Comparison of ENCODE assay signal across 1 cellular context in the genomic region with DNA sequence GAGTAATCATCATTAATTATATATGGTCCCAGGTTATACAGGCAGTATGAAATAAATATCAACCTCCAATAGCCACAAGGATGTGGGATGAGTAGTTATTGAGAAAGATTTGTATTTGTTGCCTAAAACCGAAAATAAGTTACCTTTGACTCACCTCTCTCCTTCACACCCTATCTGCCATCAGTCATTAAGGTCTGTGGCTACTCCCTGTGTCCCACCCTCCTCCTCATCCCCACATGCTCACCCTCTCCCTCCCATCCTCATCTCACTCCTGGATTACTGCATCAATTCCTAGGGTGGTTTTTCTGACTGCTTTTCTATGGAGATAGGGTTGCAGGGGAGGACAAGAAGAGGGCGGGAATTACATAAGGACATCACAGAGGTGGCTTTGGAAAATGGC.
TF ChIP-seq lines count a peak whose summit lies in the region.

No MANE protein-coding gene starts in this region.

TF ChIP-seq in GM23338, 12 proteins besides CTCF, POLR2A, EP300 and RAD21:
- TF ChIP-seq ZNF331 (CRISPR knock-in tag; IDR thresholded peaks at IDR 0.05; ENCODE audit: low read depth): no peak
- TF ChIP-seq POLR2AphosphoS5 (IDR thresholded peaks at IDR 0.05; ENCODE audit: low read depth): no peak
- TF ChIP-seq NANOG (IDR thresholded peaks at IDR 0.05; ENCODE audit: borderline replicate concordance): no peak
- TF ChIP-seq STAT1 (IDR thresholded peaks at IDR 0.05; ENCODE audit: unreplicated experiment): no peak
- TF ChIP-seq JUNB (IDR thresholded peaks at IDR 0.05; ENCODE audit: unreplicated experiment): no peak
- TF ChIP-seq, protein P1, sequence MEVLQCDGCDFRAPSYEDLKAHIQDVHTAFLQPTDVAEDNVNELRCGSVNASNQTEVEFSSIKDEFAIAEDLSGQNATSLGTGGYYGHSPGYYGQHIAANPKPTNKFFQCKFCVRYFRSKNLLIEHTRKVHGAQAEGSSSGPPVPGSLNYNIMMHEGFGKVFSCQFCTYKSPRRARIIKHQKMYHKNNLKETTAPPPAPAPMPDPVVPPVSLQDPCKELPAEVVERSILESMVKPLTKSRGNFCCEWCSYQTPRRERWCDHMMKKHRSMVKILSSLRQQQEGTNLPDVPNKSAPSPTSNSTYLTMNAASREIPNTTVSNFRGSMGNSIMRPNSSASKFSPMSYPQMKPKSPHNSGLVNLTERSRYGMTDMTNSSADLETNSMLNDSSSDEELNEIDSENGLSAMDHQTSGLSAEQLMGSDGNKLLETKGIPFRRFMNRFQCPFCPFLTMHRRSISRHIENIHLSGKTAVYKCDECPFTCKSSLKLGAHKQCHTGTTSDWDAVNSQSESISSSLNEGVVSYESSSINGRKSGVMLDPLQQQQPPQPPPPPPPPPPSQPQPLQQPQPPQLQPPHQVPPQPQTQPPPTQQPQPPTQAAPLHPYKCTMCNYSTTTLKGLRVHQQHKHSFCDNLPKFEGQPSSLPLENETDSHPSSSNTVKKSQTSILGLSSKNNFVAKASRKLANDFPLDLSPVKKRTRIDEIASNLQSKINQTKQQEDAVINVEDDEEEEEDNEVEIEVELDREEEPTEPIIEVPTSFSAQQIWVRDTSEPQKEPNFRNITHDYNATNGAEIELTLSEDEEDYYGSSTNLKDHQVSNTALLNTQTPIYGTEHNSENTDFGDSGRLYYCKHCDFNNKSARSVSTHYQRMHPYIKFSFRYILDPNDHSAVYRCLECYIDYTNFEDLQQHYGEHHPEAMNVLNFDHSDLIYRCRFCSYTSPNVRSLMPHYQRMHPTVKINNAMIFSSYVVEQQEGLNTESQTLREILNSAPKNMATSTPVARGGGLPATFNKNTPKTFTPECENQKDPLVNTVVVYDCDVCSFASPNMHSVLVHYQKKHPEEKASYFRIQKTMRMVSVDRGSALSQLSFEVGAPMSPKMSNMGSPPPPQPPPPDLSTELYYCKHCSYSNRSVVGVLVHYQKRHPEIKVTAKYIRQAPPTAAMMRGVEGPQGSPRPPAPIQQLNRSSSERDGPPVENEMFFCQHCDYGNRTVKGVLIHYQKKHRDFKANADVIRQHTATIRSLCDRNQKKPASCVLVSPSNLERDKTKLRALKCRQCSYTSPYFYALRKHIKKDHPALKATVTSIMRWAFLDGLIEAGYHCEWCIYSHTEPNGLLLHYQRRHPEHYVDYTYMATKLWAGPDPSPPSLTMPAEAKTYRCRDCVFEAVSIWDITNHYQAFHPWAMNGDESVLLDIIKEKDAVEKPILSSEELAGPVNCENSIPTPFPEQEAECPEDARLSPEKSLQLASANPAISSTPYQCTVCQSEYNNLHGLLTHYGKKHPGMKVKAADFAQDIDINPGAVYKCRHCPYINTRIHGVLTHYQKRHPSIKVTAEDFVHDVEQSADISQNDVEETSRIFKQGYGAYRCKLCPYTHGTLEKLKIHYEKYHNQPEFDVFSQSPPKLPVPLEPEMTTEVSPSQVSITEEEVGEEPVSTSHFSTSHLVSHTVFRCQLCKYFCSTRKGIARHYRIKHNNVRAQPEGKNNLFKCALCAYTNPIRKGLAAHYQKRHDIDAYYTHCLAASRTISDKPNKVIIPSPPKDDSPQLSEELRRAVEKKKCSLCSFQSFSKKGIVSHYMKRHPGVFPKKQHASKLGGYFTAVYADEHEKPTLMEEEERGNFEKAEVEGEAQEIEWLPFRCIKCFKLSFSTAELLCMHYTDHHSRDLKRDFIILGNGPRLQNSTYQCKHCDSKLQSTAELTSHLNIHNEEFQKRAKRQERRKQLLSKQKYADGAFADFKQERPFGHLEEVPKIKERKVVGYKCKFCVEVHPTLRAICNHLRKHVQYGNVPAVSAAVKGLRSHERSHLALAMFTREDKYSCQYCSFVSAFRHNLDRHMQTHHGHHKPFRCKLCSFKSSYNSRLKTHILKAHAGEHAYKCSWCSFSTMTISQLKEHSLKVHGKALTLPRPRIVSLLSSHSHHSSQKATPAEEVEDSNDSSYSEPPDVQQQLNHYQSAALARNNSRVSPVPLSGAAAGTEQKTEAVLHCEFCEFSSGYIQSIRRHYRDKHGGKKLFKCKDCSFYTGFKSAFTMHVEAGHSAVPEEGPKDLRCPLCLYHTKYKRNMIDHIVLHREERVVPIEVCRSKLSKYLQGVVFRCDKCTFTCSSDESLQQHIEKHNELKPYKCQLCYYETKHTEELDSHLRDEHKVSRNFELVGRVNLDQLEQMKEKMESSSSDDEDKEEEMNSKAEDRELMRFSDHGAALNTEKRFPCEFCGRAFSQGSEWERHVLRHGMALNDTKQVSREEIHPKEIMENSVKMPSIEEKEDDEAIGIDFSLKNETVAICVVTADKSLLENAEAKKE (CRISPR knock-in tag; IDR thresholded peaks at IDR 0.05): no peak
- TF ChIP-seq CREB1 (CRISPR knock-in tag; IDR thresholded peaks at IDR 0.05; ENCODE audit: low read depth): no peak
- no peak for TF ChIP-seq EZH2 (IDR thresholded peaks at IDR 0.05; ENCODE audit: low read depth, unreplicated experiment)
- no peak for TF ChIP-seq ZNF114 (CRISPR knock-in tag; IDR thresholded peaks at IDR 0.05)
- TF ChIP-seq, protein P2, sequence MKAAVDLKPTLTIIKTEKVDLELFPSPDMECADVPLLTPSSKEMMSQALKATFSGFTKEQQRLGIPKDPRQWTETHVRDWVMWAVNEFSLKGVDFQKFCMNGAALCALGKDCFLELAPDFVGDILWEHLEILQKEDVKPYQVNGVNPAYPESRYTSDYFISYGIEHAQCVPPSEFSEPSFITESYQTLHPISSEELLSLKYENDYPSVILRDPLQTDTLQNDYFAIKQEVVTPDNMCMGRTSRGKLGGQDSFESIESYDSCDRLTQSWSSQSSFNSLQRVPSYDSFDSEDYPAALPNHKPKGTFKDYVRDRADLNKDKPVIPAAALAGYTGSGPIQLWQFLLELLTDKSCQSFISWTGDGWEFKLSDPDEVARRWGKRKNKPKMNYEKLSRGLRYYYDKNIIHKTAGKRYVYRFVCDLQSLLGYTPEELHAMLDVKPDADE (IDR thresholded peaks at IDR 0.05): no peak
- TF ChIP-seq, protein P3, sequence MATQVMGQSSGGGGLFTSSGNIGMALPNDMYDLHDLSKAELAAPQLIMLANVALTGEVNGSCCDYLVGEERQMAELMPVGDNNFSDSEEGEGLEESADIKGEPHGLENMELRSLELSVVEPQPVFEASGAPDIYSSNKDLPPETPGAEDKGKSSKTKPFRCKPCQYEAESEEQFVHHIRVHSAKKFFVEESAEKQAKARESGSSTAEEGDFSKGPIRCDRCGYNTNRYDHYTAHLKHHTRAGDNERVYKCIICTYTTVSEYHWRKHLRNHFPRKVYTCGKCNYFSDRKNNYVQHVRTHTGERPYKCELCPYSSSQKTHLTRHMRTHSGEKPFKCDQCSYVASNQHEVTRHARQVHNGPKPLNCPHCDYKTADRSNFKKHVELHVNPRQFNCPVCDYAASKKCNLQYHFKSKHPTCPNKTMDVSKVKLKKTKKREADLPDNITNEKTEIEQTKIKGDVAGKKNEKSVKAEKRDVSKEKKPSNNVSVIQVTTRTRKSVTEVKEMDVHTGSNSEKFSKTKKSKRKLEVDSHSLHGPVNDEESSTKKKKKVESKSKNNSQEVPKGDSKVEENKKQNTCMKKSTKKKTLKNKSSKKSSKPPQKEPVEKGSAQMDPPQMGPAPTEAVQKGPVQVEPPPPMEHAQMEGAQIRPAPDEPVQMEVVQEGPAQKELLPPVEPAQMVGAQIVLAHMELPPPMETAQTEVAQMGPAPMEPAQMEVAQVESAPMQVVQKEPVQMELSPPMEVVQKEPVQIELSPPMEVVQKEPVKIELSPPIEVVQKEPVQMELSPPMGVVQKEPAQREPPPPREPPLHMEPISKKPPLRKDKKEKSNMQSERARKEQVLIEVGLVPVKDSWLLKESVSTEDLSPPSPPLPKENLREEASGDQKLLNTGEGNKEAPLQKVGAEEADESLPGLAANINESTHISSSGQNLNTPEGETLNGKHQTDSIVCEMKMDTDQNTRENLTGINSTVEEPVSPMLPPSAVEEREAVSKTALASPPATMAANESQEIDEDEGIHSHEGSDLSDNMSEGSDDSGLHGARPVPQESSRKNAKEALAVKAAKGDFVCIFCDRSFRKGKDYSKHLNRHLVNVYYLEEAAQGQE (IDR thresholded peaks at IDR 0.05; ENCODE audit: unreplicated experiment): no peak
- TF ChIP-seq EZH2phosphoT487 (IDR thresholded peaks at IDR 0.05; ENCODE audit: unreplicated experiment): no peak
